ENCODE assay signal across 1 cellular context in the genomic region with DNA sequence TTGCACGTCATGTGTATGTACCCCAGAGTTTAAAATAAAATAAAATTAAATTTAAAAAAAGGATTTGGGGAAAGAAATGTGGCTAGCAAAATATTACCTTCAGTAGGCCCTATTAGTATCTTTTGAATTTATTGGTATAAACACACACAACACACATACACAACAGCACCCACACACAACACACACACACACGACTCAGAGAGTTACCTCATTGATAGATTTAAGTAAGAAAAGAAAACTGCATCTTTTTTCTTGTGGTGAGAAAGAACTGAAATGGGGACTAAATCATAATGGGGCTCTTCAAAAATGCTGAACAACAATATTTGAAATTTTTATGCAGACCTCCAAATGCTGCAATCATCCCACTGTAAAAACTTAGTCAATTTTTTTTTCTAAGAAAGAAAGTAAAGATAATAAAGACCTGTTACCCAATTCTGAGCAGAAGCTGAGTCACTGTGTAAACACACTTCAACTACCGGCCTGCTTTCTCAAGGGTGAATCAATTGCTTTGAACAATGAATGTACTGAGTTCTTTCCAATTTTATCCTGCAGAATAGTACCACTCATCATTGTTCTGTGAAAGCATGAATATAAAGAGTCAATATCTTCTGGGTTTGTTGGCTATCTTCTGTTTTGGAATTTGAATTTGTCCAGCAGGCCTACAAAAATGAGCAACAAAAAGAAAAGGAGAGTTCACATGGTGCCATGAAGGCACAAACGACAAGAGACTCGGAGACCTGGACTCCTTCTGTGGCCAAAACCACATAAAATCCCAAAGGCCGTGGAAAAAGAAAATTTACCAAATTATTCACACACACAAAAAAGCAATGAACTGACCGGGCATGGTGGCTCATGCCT.
TF ChIP-seq lines count a peak whose summit lies in the region.

No MANE protein-coding gene starts in this region.

TF ChIP-seq in A549, 52 proteins besides CTCF, POLR2A, EP300 and RAD21 (continued from another document):
- TF ChIP-seq, protein P1, sequence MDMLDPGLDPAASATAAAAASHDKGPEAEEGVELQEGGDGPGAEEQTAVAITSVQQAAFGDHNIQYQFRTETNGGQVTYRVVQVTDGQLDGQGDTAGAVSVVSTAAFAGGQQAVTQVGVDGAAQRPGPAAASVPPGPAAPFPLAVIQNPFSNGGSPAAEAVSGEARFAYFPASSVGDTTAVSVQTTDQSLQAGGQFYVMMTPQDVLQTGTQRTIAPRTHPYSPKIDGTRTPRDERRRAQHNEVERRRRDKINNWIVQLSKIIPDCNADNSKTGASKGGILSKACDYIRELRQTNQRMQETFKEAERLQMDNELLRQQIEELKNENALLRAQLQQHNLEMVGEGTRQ (IDR thresholded peaks at IDR 0.05) = no peak
- TF ChIP-seq MAFK (IDR thresholded peaks at IDR 0.05; ENCODE audit: partially characterized antibody) = peak; percentile 64
- no peak for TF ChIP-seq HDAC2 (IDR thresholded peaks at IDR 0.05)
- no peak for TF ChIP-seq SMC3 (IDR thresholded peaks at IDR 0.05)
- TF ChIP-seq NPAS2 (CRISPR knock-in tag; IDR thresholded peaks at IDR 0.05; ENCODE audit: borderline replicate concordance) = no peak
- TF ChIP-seq HOXB13 (CRISPR knock-in tag; IDR thresholded peaks at IDR 0.05; ENCODE audit: low read depth) = no peak
- TF ChIP-seq JUNB (IDR thresholded peaks at IDR 0.05) = peak; percentile 95
- TF ChIP-seq SREBF2 (IDR thresholded peaks at IDR 0.05) = no peak
- TF ChIP-seq POLR2AphosphoS2 (conservative IDR thresholded peaks at IDR 0.05; ENCODE audit: low read length) = no peak
- TF ChIP-seq, protein P2, sequence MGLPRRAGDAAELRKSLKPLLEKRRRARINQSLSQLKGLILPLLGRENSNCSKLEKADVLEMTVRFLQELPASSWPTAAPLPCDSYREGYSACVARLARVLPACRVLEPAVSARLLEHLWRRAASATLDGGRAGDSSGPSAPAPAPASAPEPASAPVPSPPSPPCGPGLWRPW (IDR thresholded peaks at IDR 0.05) = peak; percentile 74
- TF ChIP-seq, protein P3, sequence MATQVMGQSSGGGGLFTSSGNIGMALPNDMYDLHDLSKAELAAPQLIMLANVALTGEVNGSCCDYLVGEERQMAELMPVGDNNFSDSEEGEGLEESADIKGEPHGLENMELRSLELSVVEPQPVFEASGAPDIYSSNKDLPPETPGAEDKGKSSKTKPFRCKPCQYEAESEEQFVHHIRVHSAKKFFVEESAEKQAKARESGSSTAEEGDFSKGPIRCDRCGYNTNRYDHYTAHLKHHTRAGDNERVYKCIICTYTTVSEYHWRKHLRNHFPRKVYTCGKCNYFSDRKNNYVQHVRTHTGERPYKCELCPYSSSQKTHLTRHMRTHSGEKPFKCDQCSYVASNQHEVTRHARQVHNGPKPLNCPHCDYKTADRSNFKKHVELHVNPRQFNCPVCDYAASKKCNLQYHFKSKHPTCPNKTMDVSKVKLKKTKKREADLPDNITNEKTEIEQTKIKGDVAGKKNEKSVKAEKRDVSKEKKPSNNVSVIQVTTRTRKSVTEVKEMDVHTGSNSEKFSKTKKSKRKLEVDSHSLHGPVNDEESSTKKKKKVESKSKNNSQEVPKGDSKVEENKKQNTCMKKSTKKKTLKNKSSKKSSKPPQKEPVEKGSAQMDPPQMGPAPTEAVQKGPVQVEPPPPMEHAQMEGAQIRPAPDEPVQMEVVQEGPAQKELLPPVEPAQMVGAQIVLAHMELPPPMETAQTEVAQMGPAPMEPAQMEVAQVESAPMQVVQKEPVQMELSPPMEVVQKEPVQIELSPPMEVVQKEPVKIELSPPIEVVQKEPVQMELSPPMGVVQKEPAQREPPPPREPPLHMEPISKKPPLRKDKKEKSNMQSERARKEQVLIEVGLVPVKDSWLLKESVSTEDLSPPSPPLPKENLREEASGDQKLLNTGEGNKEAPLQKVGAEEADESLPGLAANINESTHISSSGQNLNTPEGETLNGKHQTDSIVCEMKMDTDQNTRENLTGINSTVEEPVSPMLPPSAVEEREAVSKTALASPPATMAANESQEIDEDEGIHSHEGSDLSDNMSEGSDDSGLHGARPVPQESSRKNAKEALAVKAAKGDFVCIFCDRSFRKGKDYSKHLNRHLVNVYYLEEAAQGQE (IDR thresholded peaks at IDR 0.05) = no peak
- TF ChIP-seq CBX8 (IDR thresholded peaks at IDR 0.05) = no peak
- no peak for TF ChIP-seq RARB (CRISPR knock-in tag; IDR thresholded peaks at IDR 0.05)
- TF ChIP-seq RFX5 (IDR thresholded peaks at IDR 0.05) = no peak
- TF ChIP-seq EHF (CRISPR knock-in tag; IDR thresholded peaks at IDR 0.05) = no peak
- peak; percentile 98 for TF ChIP-seq FOSL2 (IDR thresholded peaks at IDR 0.05)
- peak; percentile 95 for TF ChIP-seq FOSL2 (CRISPR knock-in tag; IDR thresholded peaks at IDR 0.05)
- no peak for TF ChIP-seq NR3C1 (IDR thresholded peaks at IDR 0.05)
- no peak for TF ChIP-seq MAZ (IDR thresholded peaks at IDR 0.05; ENCODE audit: borderline replicate concordance, low read depth, low read length)
- no peak for TF ChIP-seq RCOR1 (IDR thresholded peaks at IDR 0.05; ENCODE audit: low read depth, low read length)
- TF ChIP-seq, protein P4, sequence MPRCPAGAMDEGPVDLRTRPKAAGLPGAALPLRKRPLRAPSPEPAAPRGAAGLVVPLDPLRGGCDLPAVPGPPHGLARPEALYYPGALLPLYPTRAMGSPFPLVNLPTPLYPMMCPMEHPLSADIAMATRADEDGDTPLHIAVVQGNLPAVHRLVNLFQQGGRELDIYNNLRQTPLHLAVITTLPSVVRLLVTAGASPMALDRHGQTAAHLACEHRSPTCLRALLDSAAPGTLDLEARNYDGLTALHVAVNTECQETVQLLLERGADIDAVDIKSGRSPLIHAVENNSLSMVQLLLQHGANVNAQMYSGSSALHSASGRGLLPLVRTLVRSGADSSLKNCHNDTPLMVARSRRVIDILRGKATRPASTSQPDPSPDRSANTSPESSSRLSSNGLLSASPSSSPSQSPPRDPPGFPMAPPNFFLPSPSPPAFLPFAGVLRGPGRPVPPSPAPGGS (IDR thresholded peaks at IDR 0.05) = no peak
- TF ChIP-seq KDM1A (IDR thresholded peaks at IDR 0.05; ENCODE audit: low read depth) = no peak
- 0 out of 2 replicates have a peak, but pooled peaks have one; percentile 42 for TF ChIP-seq EHMT2 (IDR thresholded peaks at IDR 0.05; ENCODE audit: low read depth)
- no peak for TF ChIP-seq CHD4 (IDR thresholded peaks at IDR 0.05; ENCODE audit: borderline replicate concordance)
- TF ChIP-seq, protein P5, sequence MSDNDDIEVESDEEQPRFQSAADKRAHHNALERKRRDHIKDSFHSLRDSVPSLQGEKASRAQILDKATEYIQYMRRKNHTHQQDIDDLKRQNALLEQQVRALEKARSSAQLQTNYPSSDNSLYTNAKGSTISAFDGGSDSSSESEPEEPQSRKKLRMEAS (IDR thresholded peaks at IDR 0.05) = no peak
- no peak for TF ChIP-seq RNF2 (IDR thresholded peaks at IDR 0.05; ENCODE audit: borderline replicate concordance, low read depth)
- TF ChIP-seq JUN (IDR thresholded peaks at IDR 0.05) = peak; percentile 57 to 81; a peak in 4 of 5 replicates
- peak; percentile 91 to 96 for TF ChIP-seq CEBPB (IDR thresholded peaks at IDR 0.05)
- TF ChIP-seq MYC (IDR thresholded peaks at IDR 0.05; ENCODE audit: borderline replicate concordance, low read length) = no peak
- no peak for TF ChIP-seq HOXA7 (CRISPR knock-in tag; IDR thresholded peaks at IDR 0.05)
- no peak for TF ChIP-seq HOXB5 (CRISPR knock-in tag; IDR thresholded peaks at IDR 0.05)
- TF ChIP-seq TP53 (CRISPR knock-in tag; IDR thresholded peaks at IDR 0.05) = no peak
- no peak for TF ChIP-seq ZSCAN20 (CRISPR knock-in tag; IDR thresholded peaks at IDR 0.05)
- TF ChIP-seq GATA3 (IDR thresholded peaks at IDR 0.05; ENCODE audit: borderline replicate concordance) = peak; percentile 68
- no peak for TF ChIP-seq ZC3H11A (IDR thresholded peaks at IDR 0.05)
- no peak for TF ChIP-seq FOSB (CRISPR knock-in tag; IDR thresholded peaks at IDR 0.05)
- TF ChIP-seq, protein P6, sequence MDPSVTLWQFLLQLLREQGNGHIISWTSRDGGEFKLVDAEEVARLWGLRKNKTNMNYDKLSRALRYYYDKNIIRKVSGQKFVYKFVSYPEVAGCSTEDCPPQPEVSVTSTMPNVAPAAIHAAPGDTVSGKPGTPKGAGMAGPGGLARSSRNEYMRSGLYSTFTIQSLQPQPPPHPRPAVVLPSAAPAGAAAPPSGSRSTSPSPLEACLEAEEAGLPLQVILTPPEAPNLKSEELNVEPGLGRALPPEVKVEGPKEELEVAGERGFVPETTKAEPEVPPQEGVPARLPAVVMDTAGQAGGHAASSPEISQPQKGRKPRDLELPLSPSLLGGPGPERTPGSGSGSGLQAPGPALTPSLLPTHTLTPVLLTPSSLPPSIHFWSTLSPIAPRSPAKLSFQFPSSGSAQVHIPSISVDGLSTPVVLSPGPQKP (IDR thresholded peaks at IDR 0.05; ENCODE audit: low read depth, low read length) = no peak
- TF ChIP-seq, protein P7, sequence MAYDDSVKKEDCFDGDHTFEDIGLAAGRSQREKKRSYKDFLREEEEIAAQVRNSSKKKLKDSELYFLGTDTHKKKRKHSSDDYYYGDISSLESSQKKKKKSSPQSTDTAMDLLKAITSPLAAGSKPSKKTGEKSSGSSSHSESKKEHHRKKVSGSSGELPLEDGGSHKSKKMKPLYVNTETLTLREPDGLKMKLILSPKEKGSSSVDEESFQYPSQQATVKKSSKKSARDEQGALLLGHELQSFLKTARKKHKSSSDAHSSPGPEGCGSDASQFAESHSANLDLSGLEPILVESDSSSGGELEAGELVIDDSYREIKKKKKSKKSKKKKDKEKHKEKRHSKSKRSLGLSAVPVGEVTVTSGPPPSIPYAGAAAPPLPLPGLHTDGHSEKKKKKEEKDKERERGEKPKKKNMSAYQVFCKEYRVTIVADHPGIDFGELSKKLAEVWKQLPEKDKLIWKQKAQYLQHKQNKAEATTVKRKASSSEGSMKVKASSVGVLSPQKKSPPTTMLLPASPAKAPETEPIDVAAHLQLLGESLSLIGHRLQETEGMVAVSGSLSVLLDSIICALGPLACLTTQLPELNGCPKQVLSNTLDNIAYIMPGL (CRISPR knock-in tag; IDR thresholded peaks at IDR 0.05; ENCODE audit: borderline replicate concordance) = no peak
- TF ChIP-seq KDM5A (IDR thresholded peaks at IDR 0.05) = no peak
- TF ChIP-seq PHF8 (IDR thresholded peaks at IDR 0.05; ENCODE audit: borderline replicate concordance, low read depth) = no peak
- TF ChIP-seq, protein P8, sequence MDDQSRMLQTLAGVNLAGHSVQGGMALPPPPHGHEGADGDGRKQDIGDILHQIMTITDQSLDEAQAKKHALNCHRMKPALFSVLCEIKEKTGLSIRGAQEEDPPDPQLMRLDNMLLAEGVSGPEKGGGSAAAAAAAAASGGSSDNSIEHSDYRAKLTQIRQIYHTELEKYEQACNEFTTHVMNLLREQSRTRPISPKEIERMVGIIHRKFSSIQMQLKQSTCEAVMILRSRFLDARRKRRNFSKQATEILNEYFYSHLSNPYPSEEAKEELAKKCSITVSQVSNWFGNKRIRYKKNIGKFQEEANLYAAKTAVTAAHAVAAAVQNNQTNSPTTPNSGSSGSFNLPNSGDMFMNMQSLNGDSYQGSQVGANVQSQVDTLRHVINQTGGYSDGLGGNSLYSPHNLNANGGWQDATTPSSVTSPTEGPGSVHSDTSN (IDR thresholded peaks at IDR 0.05) = no peak
- TF ChIP-seq ZNF302 (CRISPR knock-in tag; IDR thresholded peaks at IDR 0.05) = no peak
- no peak for TF ChIP-seq ZFP36 (IDR thresholded peaks at IDR 0.05; ENCODE audit: borderline replicate concordance, partially characterized antibody)
- peak; percentile 96 for TF ChIP-seq FOXS1 (CRISPR knock-in tag; IDR thresholded peaks at IDR 0.05)
- TF ChIP-seq BHLHE40 (IDR thresholded peaks at IDR 0.05; ENCODE audit: low read depth, low read length) = no peak
